Comparison of ENCODE assay signal across 1 cellular context in genomic region chr6:33123732-33124524, GRCh38.
TF ChIP-seq lines count a peak whose summit lies in the region.

No MANE protein-coding gene starts in this region.

TF ChIP-seq in K562, 482 proteins besides CTCF, POLR2A, EP300 and RAD21 (continued from another document):
- TF ChIP-seq, protein P1, sequence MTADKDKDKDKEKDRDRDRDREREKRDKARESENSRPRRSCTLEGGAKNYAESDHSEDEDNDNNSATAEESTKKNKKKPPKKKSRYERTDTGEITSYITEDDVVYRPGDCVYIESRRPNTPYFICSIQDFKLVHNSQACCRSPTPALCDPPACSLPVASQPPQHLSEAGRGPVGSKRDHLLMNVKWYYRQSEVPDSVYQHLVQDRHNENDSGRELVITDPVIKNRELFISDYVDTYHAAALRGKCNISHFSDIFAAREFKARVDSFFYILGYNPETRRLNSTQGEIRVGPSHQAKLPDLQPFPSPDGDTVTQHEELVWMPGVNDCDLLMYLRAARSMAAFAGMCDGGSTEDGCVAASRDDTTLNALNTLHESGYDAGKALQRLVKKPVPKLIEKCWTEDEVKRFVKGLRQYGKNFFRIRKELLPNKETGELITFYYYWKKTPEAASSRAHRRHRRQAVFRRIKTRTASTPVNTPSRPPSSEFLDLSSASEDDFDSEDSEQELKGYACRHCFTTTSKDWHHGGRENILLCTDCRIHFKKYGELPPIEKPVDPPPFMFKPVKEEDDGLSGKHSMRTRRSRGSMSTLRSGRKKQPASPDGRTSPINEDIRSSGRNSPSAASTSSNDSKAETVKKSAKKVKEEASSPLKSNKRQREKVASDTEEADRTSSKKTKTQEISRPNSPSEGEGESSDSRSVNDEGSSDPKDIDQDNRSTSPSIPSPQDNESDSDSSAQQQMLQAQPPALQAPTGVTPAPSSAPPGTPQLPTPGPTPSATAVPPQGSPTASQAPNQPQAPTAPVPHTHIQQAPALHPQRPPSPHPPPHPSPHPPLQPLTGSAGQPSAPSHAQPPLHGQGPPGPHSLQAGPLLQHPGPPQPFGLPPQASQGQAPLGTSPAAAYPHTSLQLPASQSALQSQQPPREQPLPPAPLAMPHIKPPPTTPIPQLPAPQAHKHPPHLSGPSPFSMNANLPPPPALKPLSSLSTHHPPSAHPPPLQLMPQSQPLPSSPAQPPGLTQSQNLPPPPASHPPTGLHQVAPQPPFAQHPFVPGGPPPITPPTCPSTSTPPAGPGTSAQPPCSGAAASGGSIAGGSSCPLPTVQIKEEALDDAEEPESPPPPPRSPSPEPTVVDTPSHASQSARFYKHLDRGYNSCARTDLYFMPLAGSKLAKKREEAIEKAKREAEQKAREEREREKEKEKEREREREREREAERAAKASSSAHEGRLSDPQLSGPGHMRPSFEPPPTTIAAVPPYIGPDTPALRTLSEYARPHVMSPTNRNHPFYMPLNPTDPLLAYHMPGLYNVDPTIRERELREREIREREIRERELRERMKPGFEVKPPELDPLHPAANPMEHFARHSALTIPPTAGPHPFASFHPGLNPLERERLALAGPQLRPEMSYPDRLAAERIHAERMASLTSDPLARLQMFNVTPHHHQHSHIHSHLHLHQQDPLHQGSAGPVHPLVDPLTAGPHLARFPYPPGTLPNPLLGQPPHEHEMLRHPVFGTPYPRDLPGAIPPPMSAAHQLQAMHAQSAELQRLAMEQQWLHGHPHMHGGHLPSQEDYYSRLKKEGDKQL (CRISPR knock-in tag; IDR thresholded peaks at IDR 0.05; ENCODE audit: borderline replicate concordance), result no peak
- TF ChIP-seq, protein P2, sequence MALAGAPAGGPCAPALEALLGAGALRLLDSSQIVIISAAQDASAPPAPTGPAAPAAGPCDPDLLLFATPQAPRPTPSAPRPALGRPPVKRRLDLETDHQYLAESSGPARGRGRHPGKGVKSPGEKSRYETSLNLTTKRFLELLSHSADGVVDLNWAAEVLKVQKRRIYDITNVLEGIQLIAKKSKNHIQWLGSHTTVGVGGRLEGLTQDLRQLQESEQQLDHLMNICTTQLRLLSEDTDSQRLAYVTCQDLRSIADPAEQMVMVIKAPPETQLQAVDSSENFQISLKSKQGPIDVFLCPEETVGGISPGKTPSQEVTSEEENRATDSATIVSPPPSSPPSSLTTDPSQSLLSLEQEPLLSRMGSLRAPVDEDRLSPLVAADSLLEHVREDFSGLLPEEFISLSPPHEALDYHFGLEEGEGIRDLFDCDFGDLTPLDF (CRISPR knock-in tag; IDR thresholded peaks at IDR 0.05), result no peak
- TF ChIP-seq ZNF165 (CRISPR knock-in tag; IDR thresholded peaks at IDR 0.05; ENCODE audit: borderline replicate concordance), result no peak
- no peak for TF ChIP-seq SRSF9 (IDR thresholded peaks at IDR 0.05; ENCODE audit: borderline replicate concordance, low read depth, low read length)
- no peak for TF ChIP-seq NR4A1 (CRISPR knock-in tag; IDR thresholded peaks at IDR 0.05)
- TF ChIP-seq NR4A1 (tag; IDR thresholded peaks at IDR 0.05), result no peak
- TF ChIP-seq MTA3 (IDR thresholded peaks at IDR 0.05; ENCODE audit: borderline replicate concordance), result 0 out of 2 replicates have a peak, but pooled peaks have one; percentile 38
- TF ChIP-seq, protein P3, sequence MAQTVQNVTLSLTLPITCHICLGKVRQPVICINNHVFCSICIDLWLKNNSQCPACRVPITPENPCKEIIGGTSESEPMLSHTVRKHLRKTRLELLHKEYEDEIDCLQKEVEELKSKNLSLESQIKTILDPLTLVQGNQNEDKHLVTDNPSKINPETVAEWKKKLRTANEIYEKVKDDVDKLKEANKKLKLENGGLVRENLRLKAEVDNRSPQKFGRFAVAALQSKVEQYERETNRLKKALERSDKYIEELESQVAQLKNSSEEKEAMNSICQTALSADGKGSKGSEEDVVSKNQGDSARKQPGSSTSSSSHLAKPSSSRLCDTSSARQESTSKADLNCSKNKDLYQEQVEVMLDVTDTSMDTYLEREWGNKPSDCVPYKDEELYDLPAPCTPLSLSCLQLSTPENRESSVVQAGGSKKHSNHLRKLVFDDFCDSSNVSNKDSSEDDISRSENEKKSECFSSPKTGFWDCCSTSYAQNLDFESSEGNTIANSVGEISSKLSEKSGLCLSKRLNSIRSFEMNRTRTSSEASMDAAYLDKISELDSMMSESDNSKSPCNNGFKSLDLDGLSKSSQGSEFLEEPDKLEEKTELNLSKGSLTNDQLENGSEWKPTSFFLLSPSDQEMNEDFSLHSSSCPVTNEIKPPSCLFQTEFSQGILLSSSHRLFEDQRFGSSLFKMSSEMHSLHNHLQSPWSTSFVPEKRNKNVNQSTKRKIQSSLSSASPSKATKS (CRISPR knock-in tag; IDR thresholded peaks at IDR 0.05), result no peak
- TF ChIP-seq HES1 (IDR thresholded peaks at IDR 0.05; ENCODE audit: low read depth), result no peak
- TF ChIP-seq ZNF24 (IDR thresholded peaks at IDR 0.05), result peak; percentile 15; the same call in 1 of the 2 replicates
